ENCODE assay signal across 8 cellular contexts in genomic region chr6:96899019-96899418, GRCh38. TPM values are rescaled to one million over a fixed set of nuclear protein-coding genes. Genes with fewer than 3 reads are reported as not detected.
DNase-seq lines count a peak whose midpoint lies in the region; ATAC-seq and TF ChIP-seq lines count a peak whose summit lies in the region.

No MANE protein-coding gene starts in this region.

- DNase-seq in CD1c-positive myeloid dendritic cell (ENCODE audit: extremely low spot score) (peak; percentile 33), endodermal cell (no peak), retina (no peak), OCI-M2 (lab: John Stamatoyannopoulos, UW; ENCODE audit: unreplicated experiment) (no peak)

- peak overlapping the region; percentile 85 for H3K4me3 Mint-ChIP-seq in endodermal cell

- H3K4me1 ChIP-seq in HEK293 (ENCODE audit: control insufficient read depth, insufficient read depth, low read length) (no peaks in the 10 kb centered on the region), OCI-LY3 (ENCODE audit: low read length) (peaks cover 16% of the 10 kb centered on the region), endodermal cell (ENCODE audit: control insufficient read depth, insufficient read depth, low read length) (no peaks in the 10 kb centered on the region), muscle layer of colon (ENCODE audit: insufficient read depth, low read length) (peaks cover 30% of the 10 kb centered on the region)

- 29 to 44% methylated on average over 1 to 3 of the region's 3 CpGs for WGBS in endodermal cell (ENCODE audit: insufficient coverage in 1 of 2, insufficient read length in 1 of 2), 2 experiments

- H2AFZ ChIP-seq in OCI-LY3 (ENCODE audit: low read depth, low read length) = no peak overlapping the region

- H3K9ac ChIP-seq in OCI-LY3 (ENCODE audit: low read length) (peak overlapping the region; percentile 74; the same call in 1 of the 2 replicates), endodermal cell (ENCODE audit: extremely low read depth, low read length, poor library complexity, severe bottlenecking) (no peak overlapping the region), muscle layer of colon (ENCODE audit: low read length) (no peak overlapping the region)

- no peaks in the 10 kb centered on the region for H3K9me3 ChIP-seq in HEK293 (ENCODE audit: control insufficient read depth, insufficient read depth, low read depth, low read length)
- no peaks in the 10 kb centered on the region for H3K9me3 ChIP-seq in OCI-LY3 (ENCODE audit: insufficient read depth, low read length)
- H3K9me3 ChIP-seq in endodermal cell (ENCODE audit: control insufficient read depth, low read length) = no peaks in the 10 kb centered on the region
- H3K9me3 ChIP-seq in muscle layer of colon (ENCODE audit: low read length) = no peaks in the 10 kb centered on the region

- H3K9me3 Mint-ChIP-seq in endodermal cell = no peaks in the 10 kb centered on the region

- peaks cover 32% of the 10 kb centered on the region for H3K79me2 ChIP-seq in OCI-LY3 (ENCODE audit: low read length)

- no peak for ATAC-seq in HG02623 (IDR thresholded peaks at IDR 0.05; ENCODE audit: unreplicated experiment)

- H3K27ac ChIP-seq in HEK293 (ENCODE audit: extremely low read depth, low read depth, low read length) (no peak overlapping the region), OCI-LY3 (ENCODE audit: low read length) (no peak overlapping the region), endodermal cell (ENCODE audit: low read depth, low read length) (no peak overlapping the region), muscle layer of colon (ENCODE audit: low read depth, low read length) (peak overlapping the region; percentile 93)

- H3K27me3 Mint-ChIP-seq in endodermal cell (ENCODE audit: insufficient read depth) = no peaks in the 10 kb centered on the region

- no peaks in the 10 kb centered on the region for H3K27me3 ChIP-seq in OCI-LY3 (ENCODE audit: low read depth, low read length)
- H3K27me3 ChIP-seq in endodermal cell (ENCODE audit: control insufficient read depth, insufficient read depth, low read length, poor library complexity, severe bottlenecking) = no peaks in the 10 kb centered on the region
- H3K27me3 ChIP-seq in muscle layer of colon (ENCODE audit: control insufficient read depth in 1 of 2, insufficient read depth in 2 of 2, low read length in 2 of 2) = no peaks in the 10 kb centered on the region

- peak overlapping the region; percentile 74 for H3K4me2 ChIP-seq in OCI-LY3 (ENCODE audit: low read length)

- no peak overlapping the region for H3K27ac Mint-ChIP-seq in endodermal cell

- TF ChIP-seq CTCF in HEK293 (tag by site-specific recombination; IDR thresholded peaks at IDR 0.05) (peak; percentile 44; the same call in 1 of the 2 replicates), OCI-LY3 (IDR thresholded peaks at IDR 0.05; ENCODE audit: low read depth, low read length) (peak; percentile 51), endodermal cell (conservative IDR thresholded peaks at IDR 0.05) (peak; percentile 77)

- H3K36me3 Mint-ChIP-seq in endodermal cell (ENCODE audit: low read depth) = peaks cover 8% of the 10 kb centered on the region

- peaks cover 6% of the 10 kb centered on the region for H3K4me1 Mint-ChIP-seq in endodermal cell

- H3K4me3 ChIP-seq in HEK293 (ENCODE audit: low read depth, low read length) = no peak overlapping the region
- H3K4me3 ChIP-seq in OCI-LY3 (ENCODE audit: low read length) = peak overlapping the region; percentile 93
- no peak overlapping the region for H3K4me3 ChIP-seq in endodermal cell (ENCODE audit: low read length)
- no peak overlapping the region for H3K4me3 ChIP-seq in muscle layer of colon (ENCODE audit: low read depth in 1 of 2, low read length in 2 of 2)

- H4K20me1 ChIP-seq in OCI-LY3 (ENCODE audit: insufficient read depth, low read length) = no peaks in the 10 kb centered on the region

- CTCF ChIA-PET in HEK293 (lab: Yijun Ruan, JAX) = interaction anchor here (0.5 to 5.3 kb wide), 38 partner anchors 9 to 1432 kb away, joined by 3 to 76 read pairs (median 4); partner anchors contain the start of gene GPR63

- H3K36me3 ChIP-seq in HEK293 (ENCODE audit: control insufficient read depth in 2 of 2, insufficient read depth in 1 of 2, low read length in 2 of 2) = peaks cover 7 to 25% of the 10 kb centered on the region in 2 experiments; a peak in 2 of 3 replicates
- H3K36me3 ChIP-seq in OCI-LY3 (replicated peaks; ENCODE audit: low read depth, low read length) = peaks cover 11% of the 10 kb centered on the region
- H3K36me3 ChIP-seq in endodermal cell (ENCODE audit: control insufficient read depth, insufficient read depth, low read length) = peaks cover 22% of the 10 kb centered on the region
- peaks cover 10% of the 10 kb centered on the region for H3K36me3 ChIP-seq in muscle layer of colon (ENCODE audit: insufficient read depth, low read length)

- POLR2A ChIA-PET in HEK293 (lab: Yijun Ruan, JAX) = interaction anchor here (1.3 kb wide), 1 partner anchor 26 kb away, joined by 3 read pairs; the partner anchor contains the start of gene KLHL32

TF ChIP-seq in HEK293, 187 proteins besides CTCF, POLR2A, EP300 and RAD21:
- TF ChIP-seq ZNF600 (tag by site-specific recombination; IDR thresholded peaks at IDR 0.05) = no peak
- no peak for TF ChIP-seq ZNF514 (tag by site-specific recombination; IDR thresholded peaks at IDR 0.05)
- TF ChIP-seq ZNF660 (tag by site-specific recombination; IDR thresholded peaks at IDR 0.05) = peak; percentile 76; the same call in 1 of the 2 replicates
- no peak for TF ChIP-seq ZBTB8A (tag by site-specific recombination; IDR thresholded peaks at IDR 0.05)
- TF ChIP-seq ZNF654 (tag by site-specific recombination; IDR thresholded peaks at IDR 0.05; ENCODE audit: low read depth) = peak; percentile 73

RNA-seq across cellular contexts. Expression of gene NDUFAF4, which starts 1.3 kb away (rescaled TPM):
- 10 to 100 TPM; 48.0 to 51.9 TPM for total RNA-seq in endodermal cell
- 69.9 TPM for polyA plus RNA-seq in endodermal cell (2013, experiment 1 of 2)
- 70.5 TPM for polyA plus RNA-seq in endodermal cell (2013, experiment 2 of 2)

RNA-seq across cellular contexts. Expression of gene KLHL32, which starts 25.5 kb away (rescaled TPM):
- 1 to 10 TPM in 1 of 2 donors, under 1 TPM in 1; 0.77 to 1.4 TPM for total RNA-seq in endodermal cell
- 1.1 TPM for polyA plus RNA-seq in endodermal cell (2013, experiment 1 of 2)
- polyA plus RNA-seq in endodermal cell (2013, experiment 2 of 2) = 0.95 TPM
